Comparison of ENCODE assay signal across 1 cellular context in the genomic region with DNA sequence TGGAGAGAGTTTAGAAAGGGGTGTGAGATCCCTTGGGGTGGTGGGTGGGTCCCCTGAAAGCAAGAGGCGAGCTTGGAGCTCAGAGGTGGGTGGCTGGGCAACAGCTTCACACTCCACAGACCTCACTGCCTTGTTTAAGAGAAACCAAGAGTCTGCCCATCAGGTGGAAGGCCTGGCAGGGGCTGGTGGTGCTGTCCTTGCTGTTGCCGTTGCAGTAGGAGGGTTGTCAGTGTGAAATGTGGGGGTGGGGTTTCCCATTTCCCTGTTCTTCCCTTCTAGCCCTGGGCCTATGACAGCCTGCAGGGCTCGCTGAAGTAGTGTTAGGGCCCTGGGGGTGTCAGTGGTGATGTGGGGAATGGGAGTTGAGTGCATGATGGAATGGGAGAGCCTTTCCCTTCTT.
TF ChIP-seq lines count a peak whose summit lies in the region.

No MANE protein-coding gene starts in this region.

TF ChIP-seq in endothelial cell of umbilical vein, 7 proteins besides CTCF, POLR2A, EP300 and RAD21:
- TF ChIP-seq JUN (IDR thresholded peaks at IDR 0.05; ENCODE audit: borderline replicate concordance, insufficient read depth, insufficient read length, low read depth): no peak
- TF ChIP-seq POLR2AphosphoS5 (IDR thresholded peaks at IDR 0.05; ENCODE audit: insufficient read depth, low read depth, low read length): no peak
- TF ChIP-seq, protein P1, sequence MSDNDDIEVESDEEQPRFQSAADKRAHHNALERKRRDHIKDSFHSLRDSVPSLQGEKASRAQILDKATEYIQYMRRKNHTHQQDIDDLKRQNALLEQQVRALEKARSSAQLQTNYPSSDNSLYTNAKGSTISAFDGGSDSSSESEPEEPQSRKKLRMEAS (IDR thresholded peaks at IDR 0.05; ENCODE audit: insufficient read depth, insufficient read length): no peak
- TF ChIP-seq MYC (IDR thresholded peaks at IDR 0.05; ENCODE audit: low read depth, low read length): no peak
- no peak for TF ChIP-seq GATA2 (IDR thresholded peaks at IDR 0.05; ENCODE audit: insufficient read depth, insufficient read length, low read depth, low read length)
- TF ChIP-seq FOS (IDR thresholded peaks at IDR 0.05; ENCODE audit: borderline replicate concordance, insufficient read depth, low read length): no peak
- TF ChIP-seq EZH2 (IDR thresholded peaks at IDR 0.05; ENCODE audit: borderline replicate concordance, low read depth, low read length, severe bottlenecking): no peak
TF ChIP-seq in endothelial cell of umbilical vein: peak in this region for 0.
